20 cellular contexts compared by ENCODE assay signal in the genomic region with DNA sequence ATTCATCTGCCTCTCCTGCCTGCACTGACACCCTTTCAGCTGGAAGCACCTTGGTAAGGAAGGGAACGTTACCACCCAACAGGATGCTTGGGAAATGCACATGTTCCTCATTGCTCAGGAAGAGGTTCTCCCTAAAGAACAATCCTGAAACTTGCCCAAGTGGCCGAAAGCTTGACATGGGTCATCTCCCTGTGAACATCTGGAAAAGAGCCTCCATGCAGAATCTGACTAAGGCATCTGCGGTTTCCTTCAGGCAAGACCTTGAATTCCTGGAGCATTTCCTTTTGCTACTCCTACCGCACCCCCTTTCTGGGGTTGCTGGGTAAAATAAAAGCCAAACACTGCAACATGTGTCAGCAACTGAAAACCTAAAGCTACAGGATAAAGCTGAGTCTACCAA.
A peak's percentile ranks its signal among the peaks of the same experiment; 100 is the strongest.
DNase-seq lines count a peak whose midpoint lies in the region; ATAC-seq lines count a peak whose summit lies in the region.
"Had no signal": no experiment of that assay in that cellular context is flagged by ENCODE, and none has a peak within 500 bp of the region (broad histone marks: within the 10 kb centered on the region; RNA-seq: fewer than 3 reads in every experiment).

No MANE protein-coding gene starts in this region.

- intact Hi-C loops in left ventricle myocardium superior (cut with micrococcal nuclease) (no loop called here), Right ventricle myocardium inferior (cut with DNase I) (loop anchor here (5.0 to 10.0 kb wide), 2 partner anchors 67 to 285 kb away; a partner anchor contains a TSS)

- ATAC-seq in left ventricle myocardium superior, result peak; percentile 64
- ATAC-seq in Right ventricle myocardium inferior, result no peak
- no peak for ATAC-seq in GM18909 (IDR thresholded peaks at IDR 0.05; ENCODE audit: poor library complexity, unreplicated experiment)
- ATAC-seq in HG03460 (IDR thresholded peaks at IDR 0.05; ENCODE audit: unreplicated experiment), result no peak
- ATAC-seq in HG03135 (IDR thresholded peaks at IDR 0.05; ENCODE audit: unreplicated experiment), result no peak
- no peak for ATAC-seq in HG03432 (IDR thresholded peaks at IDR 0.05; ENCODE audit: unreplicated experiment)
- ATAC-seq: activated naive CD4-positive, alpha-beta T cell treated with anti-CD3 and anti-CD28 coated beads, Interleukin-2, amount 50 U/mL, for 72 hours; left lung; PC-3; upper lobe of right lung had no signal

- DNase-seq in left ventricle myocardium superior, result no peak
- no peak for DNase-seq in Right ventricle myocardium inferior (ENCODE audit: missing footprints)
- peak; percentile 40 for DNase-seq in NCI-H226
- peak; percentile 47 for DNase-seq in fibroblast of gingiva (ENCODE audit: low read depth)
- DNase-seq: activated CD4-positive, alpha-beta T cell treated with anti-CD3 and anti-CD28 coated beads, Interleukin-2, amount 10 ng/mL, durations not matched to agents 24 days and 14 days; Caco-2; effector memory CD4-positive, alpha-beta T cell; GDM1; KBM-7; left lung; NCI-H1092; nucleus accumbens; PC-3; stimulated activated naive CD4-positive, alpha-beta T cell treated with Interleukin-2 at 50 U/mL for 16 hours; upper lobe of right lung had no signal

Comparison
In these comparisons a context has a peak if more than half of its experiments do, and no peak if none do; other contexts are left out.
1. DNase-seq: peak in NCI-H226 (single experiment) and fibroblast of gingiva (single experiment); none in left ventricle myocardium superior (single experiment) and Right ventricle myocardium inferior (single experiment).